8 cellular contexts compared by ENCODE assay signal in genomic region chr14:75453817-75454434, GRCh38. TPM values are rescaled to one million over a fixed set of nuclear protein-coding genes. Genes with fewer than 3 reads are reported as not detected.
DNase-seq lines count a peak whose midpoint lies in the region; ATAC-seq, FAIRE-seq and TF ChIP-seq lines count a peak whose summit lies in the region.

No MANE protein-coding gene starts in this region.

- no peak overlapping the region for H3K27ac ChIP-seq in K562 (ENCODE audit: extremely low read depth, low read depth, low read length)
- H3K27ac ChIP-seq in neutrophil, result peak overlapping the region; percentile 94

- H3K9me1 ChIP-seq in K562 (ENCODE audit: control insufficient read depth, insufficient read depth, low read length), result peaks cover 2% of the 10 kb centered on the region

- H2AFZ ChIP-seq in K562 (ENCODE audit: low read depth, low read length), result no peak overlapping the region

- TF ChIP-seq RAD21 in K562 (CRISPR knock-in tag; conservative IDR thresholded peaks at IDR 0.05 in 1 of 2, IDR thresholded peaks at IDR 0.05 in 1 of 2), result peak; percentile 19 to 42; a peak in 3 of 4 replicates

- no peak overlapping the region for H3K4me3 ChIP-seq in K562
- peak overlapping the region; percentile 2 to 36 for H3K4me3 ChIP-seq in neutrophil (ENCODE audit: low read depth in 1 of 2, low read length in 1 of 2)

- H3K27me3 ChIP-seq in K562 (ENCODE audit: control insufficient read depth in 2 of 2, insufficient read depth in 2 of 2, low read length in 2 of 2), result no peaks in the 10 kb centered on the region
- H3K27me3 ChIP-seq in neutrophil, result no peaks in the 10 kb centered on the region

- H3K36me3 ChIP-seq in K562 (ENCODE audit: control insufficient read depth, insufficient read depth, low read length) (no peaks in the 10 kb centered on the region), neutrophil (peaks cover 29% of the 10 kb centered on the region)

- BruUV-seq in K562 (replicated peaks; lab: Mats Ljungman, UMichigan), result no TSS peak

- 0 out of 2 replicates have a peak, but pooled peaks cover 5% of the 10 kb centered on the region for H4K20me1 ChIP-seq in K562 (replicated peaks; ENCODE audit: control insufficient read depth, insufficient read depth, low read length)

- POLR2A ChIA-PET in K562 (lab: Yijun Ruan, JAX), result interaction anchor here (0.7 kb wide), 1 partner anchor 75 kb away, joined by 3 read pairs; no protein-coding TSS in a partner anchor

- in situ Hi-C loops in K562 (cut with MboI), result no loop called here

- H3K9ac ChIP-seq in K562 (ENCODE audit: insufficient read depth in 1 of 2, low read depth in 2 of 2, low read length in 2 of 2), result no peak overlapping the region

- no peaks in the 10 kb centered on the region for H3K9me3 ChIP-seq in K562 (replicated peaks; ENCODE audit: control insufficient read depth, insufficient read depth, low read depth, low read length)
- H3K9me3 ChIP-seq in neutrophil, result no peaks in the 10 kb centered on the region

- 58% methylated on average over 11 of the region's 14 CpGs for WGBS in K562 (ENCODE audit: insufficient coverage, low coverage, missing lambda C conversion rate)

- TF ChIP-seq POLR2A in K562 (conservative IDR thresholded peaks at IDR 0.05), result no peak

- CTCF ChIA-PET in K562 (lab: Yijun Ruan, JAX; ENCODE audit: low intra/inter-chr PET ratio), result interaction anchor here (1.1 kb wide), 1 partner anchor 147 kb away, joined by 4 read pairs; no protein-coding TSS in a partner anchor

- H3K4me1 ChIP-seq in K562 (replicated peaks in 1 of 2; ENCODE audit: control insufficient read depth in 2 of 2, insufficient read depth in 2 of 2, low read length in 2 of 2) (peaks cover 0 to 15% of the 10 kb centered on the region in 2 experiments; a peak in 3 of 5 replicates), neutrophil (ENCODE audit: control insufficient read depth in 1 of 2, insufficient read depth in 1 of 2, low read depth in 1 of 2, low read length in 1 of 2) (peaks cover 81 to 86% of the 10 kb centered on the region in 2 experiments)

- intact Hi-C loops in K562 (cut with micrococcal nuclease), result no loop called here

- no peak for TF ChIP-seq EP300 in K562 (IDR thresholded peaks at IDR 0.05; ENCODE audit: low read length)

- DNase-seq in GM10266 (ENCODE audit: extremely low spot score) (peak; percentile 70), K562 (ENCODE audit: extremely low read depth in 1 of 4, low spot score in 3 of 4) (peak; percentile 11 to 27 (median 24)), globus pallidus (ENCODE audit: low spot score) (no peak), omental fat pad (ENCODE audit: low spot score) (no peak), DMS 273 treated with DMSO at 0.1 percent for 48 hours (lab: John Stamatoyannopoulos, UW) (no peak)

- ATAC-seq in HG02642 (IDR thresholded peaks at IDR 0.05; ENCODE audit: poor library complexity, unreplicated experiment) (peak; percentile 45), K562 (peak; percentile 55; the same call in 2 of the 3 replicates), omental fat pad (ENCODE audit: low FRiP score) (no peak), HG03378 (IDR thresholded peaks at IDR 0.05; ENCODE audit: unreplicated experiment) (no peak)

- FAIRE-seq in K562 (lab: Jason Lieb, UNC), result no peak

- peak; percentile 67 for TF ChIP-seq CTCF in GM10266 (IDR thresholded peaks at IDR 0.05; ENCODE audit: control insufficient read depth, insufficient read depth, low read depth, missing control alignments)
- peak; percentile 22 to 47 (median 35); a peak in 4 of 6 replicates for TF ChIP-seq CTCF in K562 (IDR thresholded peaks at IDR 0.05 in 2 of 3, conservative IDR thresholded peaks at IDR 0.05 in 1 of 3; ENCODE audit: insufficient read depth in 2 of 3, low read depth in 1 of 3, low read length in 3 of 3)
- TF ChIP-seq CTCF in neutrophil (IDR thresholded peaks at IDR 0.05), result peak; percentile 22
- TF ChIP-seq CTCF in omental fat pad (IDR thresholded peaks at IDR 0.05), result no peak

- H3K4me2 ChIP-seq in K562 (ENCODE audit: insufficient read depth, low read length), result no peak overlapping the region

- no peaks in the 10 kb centered on the region for H3K79me2 ChIP-seq in K562 (ENCODE audit: control insufficient read depth, insufficient read depth, low read length)

TF ChIP-seq in K562, 482 proteins besides CTCF, POLR2A, EP300 and RAD21:
- no peak for TF ChIP-seq ZNF699 (CRISPR knock-in tag; IDR thresholded peaks at IDR 0.05; ENCODE audit: insufficient replicate concordance)
- TF ChIP-seq CEBPB (tag; IDR thresholded peaks at IDR 0.05), result peak; percentile 61
- no peak for TF ChIP-seq ZKSCAN3 (CRISPR knock-in tag; IDR thresholded peaks at IDR 0.05)
- no peak for TF ChIP-seq ZNF764 (CRISPR knock-in tag; IDR thresholded peaks at IDR 0.05; ENCODE audit: low read depth)
- no peak for TF ChIP-seq TSC22D4 (tag; IDR thresholded peaks at IDR 0.05)
- TF ChIP-seq ZNF766 (CRISPR knock-in tag; conservative IDR thresholded peaks at IDR 0.05), result no peak
- TF ChIP-seq KHSRP (IDR thresholded peaks at IDR 0.05), result no peak
- TF ChIP-seq CEBPG (CRISPR knock-in tag; IDR thresholded peaks at IDR 0.05), result no peak
- TF ChIP-seq CEBPG (tag; conservative IDR thresholded peaks at IDR 0.05 in 1 of 2, IDR thresholded peaks at IDR 0.05 in 1 of 2), result 0 out of 4 replicates have a peak, but pooled peaks of 1 of the 2 experiments have one; percentile 15
- peak; percentile 41; the same call in 1 of the 2 replicates for TF ChIP-seq ELF1 (tag; IDR thresholded peaks at IDR 0.05)
- no peak for TF ChIP-seq ZC3H11A (IDR thresholded peaks at IDR 0.05; ENCODE audit: low read depth, low read length)
- no peak for TF ChIP-seq ZNF77 (CRISPR knock-in tag; IDR thresholded peaks at IDR 0.05)

RNA-seq across cellular contexts. Expression of gene JDP2, which starts 26.1 kb away (rescaled TPM):
- 1.3 and 2.2 TPM in 2 replicates for total RNA-seq in K562 (2011; cell fraction: chromatin; rRNA removed; ENCODE audit: low replicate concordance)
- total RNA-seq in K562 (2011; cell fraction: nucleolus; rRNA removed), result 0.67 and 1.3 TPM in 2 replicates
- 1.5 and 1.6 TPM in 2 replicates for total RNA-seq in K562 (2011; cell fraction: nucleoplasm; rRNA removed)
- total RNA-seq in K562 (2014; rRNA removed) (13.8 and 16.7 TPM in 2 replicates), K562 (2014; rRNA removed; fragmentation: Illumina TruSeq; extraction: Trizol) (2.5 and 3.1 TPM in 2 replicates), K562 (2015; rRNA removed; fragmentation: Illumina TruSeq; extraction: Trizol) (1.7 and 2.4 TPM in 2 replicates), K562 (2021) (8.9 and 9.6 TPM in 2 replicates), omental fat pad (100 to 1,000 TPM in 1 of 4 donors, 10 to 100 TPM in 3; 59.7 to 141 (median 78.4) TPM)
- polyA plus RNA-seq in K562 (2011; rRNA removed) (0.78 and 4.6 TPM in 2 replicates), K562 (2014; fragmentation: Illumina TruSeq; extraction: Trizol) (4.6 and 5.4 TPM in 2 replicates), K562 (2014; fragmentation: Nextera tagmentation; extraction: Ambion mirVana) (under 1 TPM; 0.27 to 0.34 TPM), K562 (2014; rRNA removed) (8.5 and 16.5 TPM in 2 replicates)
- polyA plus RNA-seq in K562 (2011; cell fraction: cytosol; rRNA removed), result 1.1 and 4.4 TPM in 2 replicates
- 1.1 and 4.5 TPM in 2 replicates for polyA plus RNA-seq in K562 (2011; cell fraction: nucleus; rRNA removed)
- polyA plus RNA-seq in K562 (2012), result 2.0 and 14.4 TPM in 2 replicates
- 0.53 and 2.8 TPM in 2 replicates for polyA minus RNA-seq in K562 (2011; rRNA and poly(A)+ RNA removed)
- polyA minus RNA-seq in K562 (2011; cell fraction: cytosol; rRNA and poly(A)+ RNA removed), result 7.4 TPM in 1 of 2 replicates, not detected in the other
- polyA minus RNA-seq in K562 (2011; cell fraction: nucleus; rRNA and poly(A)+ RNA removed), result 0.40 and 3.4 TPM in 2 replicates

Comparison
In these comparisons a context has a peak if more than half of its experiments do, and no peak if none do; other contexts are left out.
1. DNase-seq: peak in GM10266 (single experiment) and K562 (4 of 4); none in globus pallidus (single experiment), omental fat pad (single experiment) and DMS 273 treated with DMSO at 0.1 percent for 48 hours (single experiment).
2. CTCF ChIP-seq: peak in GM10266 (single experiment), K562 (3 of 3) and neutrophil (single experiment); none in omental fat pad (0 of 3).
3. ATAC-seq: peak in HG02642 (single experiment) and K562 (single experiment); none in omental fat pad (single experiment) and HG03378 (single experiment).